Comparison of ENCODE assay signal across 10 cellular contexts in genomic region chr19:55146648-55147218, GRCh38. TPM values are rescaled to one million over a fixed set of nuclear protein-coding genes. Genes with fewer than 3 reads are reported as not detected.
DNase-seq lines count a peak whose midpoint lies in the region; ATAC-seq and TF ChIP-seq lines count a peak whose summit lies in the region.
"Had no signal": no experiment of that assay in that cellular context is flagged by ENCODE, and none has a peak within 500 bp of the region (broad histone marks: within the 10 kb centered on the region; RNA-seq: fewer than 3 reads in every experiment).

No MANE protein-coding gene starts in this region.

- peak; percentile 51 for ATAC-seq in SK-N-SH treated with all-trans-retinoic acid at 6 μM for 48 hours

- H3K27ac ChIP-seq in mesenchymal stem cell (ENCODE audit: low read length, poor library complexity, severe bottlenecking): no peak overlapping the region
- H3K27ac ChIP-seq: SJSA1 had no signal

- no peak overlapping the region for H2BK120ac ChIP-seq in mesenchymal stem cell (ENCODE audit: low read depth, low read length)

- no peak overlapping the region for H3K4me2 ChIP-seq in mesenchymal stem cell (ENCODE audit: low read length, poor library complexity, severe bottlenecking)

- no peak overlapping the region for H2BK12ac ChIP-seq in mesenchymal stem cell (ENCODE audit: low read length in 2 of 2)

- H3K36me3 ChIP-seq in mesenchymal stem cell (ENCODE audit: control insufficient read depth in 1 of 2, insufficient read depth in 2 of 2, low read depth in 1 of 2, low read length in 2 of 2): no peaks in the 10 kb centered on the region
- H3K36me3 ChIP-seq: SJSA1 had no signal

- H2BK5ac ChIP-seq in mesenchymal stem cell (ENCODE audit: low read depth, low read length, poor library complexity, severe bottlenecking): no peak overlapping the region

- 16% methylated on average over 3 of the region's 29 CpGs for WGBS in mesenchymal stem cell

- no peak overlapping the region for H2AFZ ChIP-seq in mesenchymal stem cell (ENCODE audit: low read depth, low read length)

- no peak overlapping the region for H3K23ac ChIP-seq in mesenchymal stem cell (ENCODE audit: low read length in 2 of 2)

- H3K4me3 ChIP-seq in mesenchymal stem cell (ENCODE audit: insufficient read depth in 1 of 2, low read depth in 1 of 2, low read length in 2 of 2): no peak overlapping the region
- H3K4me3 ChIP-seq: SJSA1 had no signal

- peak overlapping the region; percentile 30 for H4K8ac ChIP-seq in mesenchymal stem cell (ENCODE audit: low read length)

- H3K9ac ChIP-seq in mesenchymal stem cell (ENCODE audit: low read length): no peak overlapping the region

- no peak overlapping the region for H2AK5ac ChIP-seq in mesenchymal stem cell (ENCODE audit: low read length, severe bottlenecking)

- peak; percentile 88 for DNase-seq in DMS153 treated with DMSO at 0.1 percent for 48 hours (lab: John Stamatoyannopoulos, UW; ENCODE audit: unreplicated experiment)
- peak; percentile 58 for DNase-seq in LoVo (ENCODE audit: low spot score)
- DNase-seq in mesenchymal stem cell: no peak
- DNase-seq in activated naive CD4-positive, alpha-beta T cell treated with Interleukin-2 at 50 U/mL for 16 hours: no peak
- DNase-seq in effector CD8-positive, alpha-beta T cell (lab: John Stamatoyannopoulos, UW): no peak
- DNase-seq in CD1c-positive myeloid dendritic cell (ENCODE audit: extremely low spot score): no peak
- no peak for DNase-seq in NOMO-1 (lab: John Stamatoyannopoulos, UW; ENCODE audit: unreplicated experiment in 2 of 2)
- DNase-seq: retina had no signal

- no peaks in the 10 kb centered on the region for H3K79me1 ChIP-seq in mesenchymal stem cell (replicated peaks; ENCODE audit: low read length, poor library complexity, severe bottlenecking)

- H3K4me1 ChIP-seq in mesenchymal stem cell (ENCODE audit: control insufficient read depth, insufficient read depth, low read depth, low read length): peaks cover 12% of the 10 kb centered on the region
- H3K4me1 ChIP-seq: SJSA1 had no signal

- H4K91ac ChIP-seq in mesenchymal stem cell (ENCODE audit: low read length): no peak overlapping the region

- no peak overlapping the region for H3K18ac ChIP-seq in mesenchymal stem cell (ENCODE audit: low read depth in 1 of 2, low read length in 2 of 2)

- H3K4ac ChIP-seq in mesenchymal stem cell (ENCODE audit: low read depth in 1 of 2, low read length in 2 of 2): no peak overlapping the region

- peaks cover 69 to 71% of the 10 kb centered on the region in 2 experiments for H3K27me3 ChIP-seq in mesenchymal stem cell (ENCODE audit: control insufficient read depth in 1 of 2, insufficient read depth in 1 of 2, low read length in 2 of 2)

- no peak overlapping the region for H2BK15ac ChIP-seq in mesenchymal stem cell (ENCODE audit: low read depth, poor library complexity, severe bottlenecking)

- H3K14ac ChIP-seq in mesenchymal stem cell (ENCODE audit: low read length in 2 of 2): no peak overlapping the region

- H3K9me3 ChIP-seq in mesenchymal stem cell (ENCODE audit: control insufficient read depth, low read length): peaks cover 6% of the 10 kb centered on the region
- H3K9me3 ChIP-seq: SJSA1 had no signal

TF ChIP-seq in SK-N-SH treated with all-trans-retinoic acid at 6 μM for 48 hours, 23 proteins besides CTCF, POLR2A, EP300 and RAD21:
- TF ChIP-seq, protein P1, sequence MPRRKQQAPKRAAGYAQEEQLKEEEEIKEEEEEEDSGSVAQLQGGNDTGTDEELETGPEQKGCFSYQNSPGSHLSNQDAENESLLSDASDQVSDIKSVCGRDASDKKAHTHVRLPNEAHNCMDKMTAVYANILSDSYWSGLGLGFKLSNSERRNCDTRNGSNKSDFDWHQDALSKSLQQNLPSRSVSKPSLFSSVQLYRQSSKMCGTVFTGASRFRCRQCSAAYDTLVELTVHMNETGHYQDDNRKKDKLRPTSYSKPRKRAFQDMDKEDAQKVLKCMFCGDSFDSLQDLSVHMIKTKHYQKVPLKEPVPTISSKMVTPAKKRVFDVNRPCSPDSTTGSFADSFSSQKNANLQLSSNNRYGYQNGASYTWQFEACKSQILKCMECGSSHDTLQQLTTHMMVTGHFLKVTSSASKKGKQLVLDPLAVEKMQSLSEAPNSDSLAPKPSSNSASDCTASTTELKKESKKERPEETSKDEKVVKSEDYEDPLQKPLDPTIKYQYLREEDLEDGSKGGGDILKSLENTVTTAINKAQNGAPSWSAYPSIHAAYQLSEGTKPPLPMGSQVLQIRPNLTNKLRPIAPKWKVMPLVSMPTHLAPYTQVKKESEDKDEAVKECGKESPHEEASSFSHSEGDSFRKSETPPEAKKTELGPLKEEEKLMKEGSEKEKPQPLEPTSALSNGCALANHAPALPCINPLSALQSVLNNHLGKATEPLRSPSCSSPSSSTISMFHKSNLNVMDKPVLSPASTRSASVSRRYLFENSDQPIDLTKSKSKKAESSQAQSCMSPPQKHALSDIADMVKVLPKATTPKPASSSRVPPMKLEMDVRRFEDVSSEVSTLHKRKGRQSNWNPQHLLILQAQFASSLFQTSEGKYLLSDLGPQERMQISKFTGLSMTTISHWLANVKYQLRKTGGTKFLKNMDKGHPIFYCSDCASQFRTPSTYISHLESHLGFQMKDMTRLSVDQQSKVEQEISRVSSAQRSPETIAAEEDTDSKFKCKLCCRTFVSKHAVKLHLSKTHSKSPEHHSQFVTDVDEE (CRISPR knock-in tag; IDR thresholded peaks at IDR 0.05): no peak
- TF ChIP-seq OSR1 (CRISPR knock-in tag; IDR thresholded peaks at IDR 0.05): no peak
- no peak for TF ChIP-seq ZNF565 (CRISPR knock-in tag; conservative IDR thresholded peaks at IDR 0.05; ENCODE audit: low read depth)
- no peak for TF ChIP-seq ZC3H10 (CRISPR knock-in tag; IDR thresholded peaks at IDR 0.05)
- TF ChIP-seq CSDC2 (CRISPR knock-in tag; IDR thresholded peaks at IDR 0.05): no peak
- TF ChIP-seq GLIS3 (CRISPR knock-in tag; IDR thresholded peaks at IDR 0.05): no peak

RNA-seq across cellular contexts. Expression of gene TNNT1, which starts 2.3 kb away (rescaled TPM):
- polyA plus RNA-seq in mesenchymal stem cell (2013, experiment 1 of 2): 1.2 TPM
- 0.99 TPM for polyA plus RNA-seq in mesenchymal stem cell (2013, experiment 2 of 2)

RNA-seq across cellular contexts. Expression of gene TNNI3, which starts 10.8 kb away (rescaled TPM):
- polyA plus RNA-seq in mesenchymal stem cell (2013, experiment 1 of 2): 0.18 TPM
- 0.18 TPM for polyA plus RNA-seq in mesenchymal stem cell (2013, experiment 2 of 2)

RNA-seq across cellular contexts. Expression of gene DNAAF3, which starts 19.7 kb away (rescaled TPM):
- polyA plus RNA-seq in mesenchymal stem cell (2013, experiment 1 of 2): 0.37 TPM
- 0.45 TPM for polyA plus RNA-seq in mesenchymal stem cell (2013, experiment 2 of 2)

RNA-seq across cellular contexts. Expression of gene PPP1R12C, which starts 29.3 kb away (rescaled TPM):
- polyA plus RNA-seq in mesenchymal stem cell (2013, experiment 1 of 2): 83.1 TPM
- polyA plus RNA-seq in mesenchymal stem cell (2013, experiment 2 of 2): 80.0 TPM

RNA-seq across cellular contexts. Expression of gene SYT5, which starts 33.4 kb away (rescaled TPM):
- polyA plus RNA-seq in mesenchymal stem cell (2013, experiment 1 of 2): 0.28 TPM
- polyA plus RNA-seq in mesenchymal stem cell (2013, experiment 2 of 2): 0.38 TPM

Comparison
In these comparisons a context has a peak if more than half of its experiments do, and no peak if none do; other contexts are left out.
1. DNase-seq: peak in DMS153 treated with DMSO at 0.1 percent for 48 hours (single experiment) and LoVo (single experiment); none in mesenchymal stem cell (single experiment), activated naive CD4-positive, alpha-beta T cell treated with Interleukin-2 at 50 U/mL for 16 hours (single experiment), effector CD8-positive, alpha-beta T cell (single experiment), CD1c-positive myeloid dendritic cell (single experiment) and NOMO-1 (0 of 2).